15 cellular contexts compared by ENCODE assay signal in genomic region chr21:20698585-20698984, GRCh38.
A peak's percentile ranks its signal among the peaks of the same experiment; 100 is the strongest.
DNase-seq lines count a peak whose midpoint lies in the region; ATAC-seq, FAIRE-seq and TF ChIP-seq lines count a peak whose summit lies in the region.
"Had no signal": no experiment of that assay in that cellular context is flagged by ENCODE, and none has a peak within 500 bp of the region (broad histone marks: within the 10 kb centered on the region; RNA-seq: fewer than 3 reads in every experiment).

No MANE protein-coding gene starts in this region.

- no peak overlapping the region for H3K56ac ChIP-seq in H9 (ENCODE audit: insufficient read length, low read depth, low read length)
- no peak overlapping the region for H3K56ac ChIP-seq in H1 (replicated peaks; ENCODE audit: insufficient read length, low read depth, low read length)

- H3K36me3 ChIP-seq in H1 (ENCODE audit: control insufficient read depth in 2 of 4, insufficient read depth in 4 of 4, low read length in 3 of 4) (no peaks in the 10 kb centered on the region), neuronal stem cell (replicated peaks in 1 of 2; ENCODE audit: control insufficient read depth in 2 of 2, insufficient read depth in 2 of 2, low read length in 2 of 2) (no peaks in the 10 kb centered on the region)
- H3K36me3 ChIP-seq: HAP-1 had no signal

- H3K36me3 Mint-ChIP-seq in H9 (ENCODE audit: insufficient read depth in 1 of 3, low read depth in 3 of 3): peaks cover 1 to 9% (median 6%) of the 10 kb centered on the region in 3 experiments; a peak in 4 of 7 replicates
- H3K36me3 Mint-ChIP-seq: CD4-positive, CD25-positive, alpha-beta regulatory T cell; CD8-positive, alpha-beta memory T cell had no signal

- H3K79me1 ChIP-seq in H9 (ENCODE audit: insufficient read depth, low read depth, low read length, poor library complexity, severe bottlenecking) (no peaks in the 10 kb centered on the region), H1 (ENCODE audit: low read depth, low read length) (no peaks in the 10 kb centered on the region), neuronal stem cell (ENCODE audit: low read depth, low read length) (no peaks in the 10 kb centered on the region)

- peaks cover 18% of the 10 kb centered on the region in 2 experiments for H3K4me1 Mint-ChIP-seq in H9
- H3K4me1 Mint-ChIP-seq: CD8-positive, alpha-beta memory T cell had no signal

- peaks cover 0 to 3% of the 10 kb centered on the region in 2 experiments; a peak in 2 of 5 replicates for H3K9me3 Mint-ChIP-seq in H9

- H2BK20ac ChIP-seq in H9 (ENCODE audit: low read depth, low read length, poor library complexity, severe bottlenecking): no peak overlapping the region
- H2BK20ac ChIP-seq in H1 (ENCODE audit: low read length): peak overlapping the region; percentile 72; the same call in 1 of the 2 replicates

- peak; percentile 47 for DNase-seq in H9
- DNase-seq in H1 (ENCODE audit: low read depth in 1 of 2, low spot score in 2 of 2): no peak
- no peak for DNase-seq in neuronal stem cell (ENCODE audit: low spot score)
- no peak for DNase-seq in activated T-cell treated with anti-CD3 and anti-CD28 coated beads, Interleukin-2, amount 50 U/mL, for 1 hour
- DNase-seq: C1 segment of cervical spinal cord; Calu3; CD4-positive, CD25-positive, alpha-beta regulatory T cell; CD8-positive, alpha-beta memory T cell; DND-41; GDM1; HFFc6 had no signal

- no peak overlapping the region for H2BK15ac ChIP-seq in H9 (ENCODE audit: low read depth, low read length)
- H2BK15ac ChIP-seq in H1 (ENCODE audit: low read length): no peak overlapping the region
- no peak overlapping the region for H2BK15ac ChIP-seq in neuronal stem cell (ENCODE audit: low read length)

- TF ChIP-seq CTCF in H9 (conservative IDR thresholded peaks at IDR 0.05): no peak
- no peak for TF ChIP-seq CTCF in H1 (IDR thresholded peaks at IDR 0.05; ENCODE audit: control extremely low read depth in 1 of 3, insufficient read depth in 1 of 3, low read depth in 1 of 3, low read length in 3 of 3)

- H2BK120ac ChIP-seq in H9 (ENCODE audit: low read depth, low read length, poor library complexity, severe bottlenecking): no peak overlapping the region
- no peak overlapping the region for H2BK120ac ChIP-seq in H1 (replicated peaks; ENCODE audit: low read depth, low read length)
- H2BK120ac ChIP-seq in neuronal stem cell (ENCODE audit: low read depth, low read length): no peak overlapping the region

- H3K4ac ChIP-seq in H9 (ENCODE audit: low read depth, low read length) (no peak overlapping the region), H1 (replicated peaks; ENCODE audit: insufficient read length, low read depth, low read length) (no peak overlapping the region), neuronal stem cell (ENCODE audit: low read length) (no peak overlapping the region)

- H4K8ac ChIP-seq in H9 (replicated peaks; ENCODE audit: insufficient read length, low read depth, low read length) (no peak overlapping the region), H1 (ENCODE audit: extremely low read depth, insufficient read depth, low read length) (no peak overlapping the region), neuronal stem cell (ENCODE audit: low read depth, low read length) (no peak overlapping the region)

- TF ChIP-seq RAD21 in H1 (IDR thresholded peaks at IDR 0.05 in 1 of 2, conservative IDR thresholded peaks at IDR 0.05 in 1 of 2; ENCODE audit: low read depth in 2 of 2, low read length in 2 of 2): no peak

- H2BK12ac ChIP-seq in H9 (ENCODE audit: insufficient read length, low read depth, low read length): no peak overlapping the region
- H2BK12ac ChIP-seq in H1 (ENCODE audit: low read depth, low read length): no peak overlapping the region
- no peak overlapping the region for H2BK12ac ChIP-seq in neuronal stem cell (ENCODE audit: low read length)

- no CpG with 5 or more reads among the region's 1 CpG for WGBS in H9 (ENCODE audit: extremely low coverage, insufficient read length, low lambda C conversion rate)
- WGBS in H1 (ENCODE audit: extremely low coverage in 1 of 2, insufficient coverage in 1 of 2, insufficient read length in 1 of 2, insufficient replicate concordance in 2 of 2, low coverage in 1 of 2, low lambda C conversion rate in 2 of 2, missing lambda C conversion rate in 1 of 2), 2 experiments: 89% methylated on average over 1 of the region's 1 CpG; no CpG with 5 or more reads in 1 of the 2 experiments
- no CpG with 5 or more reads among the region's 1 CpG for WGBS in neuronal stem cell (ENCODE audit: extremely low coverage in 2 of 2, insufficient read length in 2 of 2, insufficient replicate concordance in 1 of 2), 2 donors

- H3K4me2 ChIP-seq in H9 (ENCODE audit: insufficient read depth, insufficient read length, low read length) (no peak overlapping the region), H1 (ENCODE audit: insufficient read depth in 1 of 2, low read depth in 2 of 2, low read length in 2 of 2) (0 out of 4 replicates have a peak overlapping the region, but pooled peaks of 1 of the 2 experiments have one; percentile 14), neuronal stem cell (ENCODE audit: insufficient read depth, low read length, poor library complexity, severe bottlenecking) (no peak overlapping the region)

- ATAC-seq in HG02571 (IDR thresholded peaks at IDR 0.05; ENCODE audit: unreplicated experiment) (no peak), GM18868 (IDR thresholded peaks at IDR 0.05; ENCODE audit: unreplicated experiment) (no peak)
- ATAC-seq: GM12878 had no signal

- H3K9ac ChIP-seq in H9 (ENCODE audit: extremely low read depth, insufficient read length, low read length) (no peak overlapping the region), H1 (replicated peaks in 1 of 4; ENCODE audit: extremely low read depth in 1 of 4, low read depth in 3 of 4, low read length in 3 of 4) (no peak overlapping the region), neuronal stem cell (ENCODE audit: low read depth, low read length, poor library complexity) (peak overlapping the region; percentile 12)

- H4K20me1 ChIP-seq in H9 (ENCODE audit: control insufficient read depth, insufficient read depth, insufficient read length): no peaks in the 10 kb centered on the region
- no peaks in the 10 kb centered on the region for H4K20me1 ChIP-seq in H1 (replicated peaks in 1 of 2; ENCODE audit: control insufficient read depth in 1 of 2, insufficient read depth in 2 of 2, low read length in 2 of 2)

- H3K4me3 ChIP-seq in H1 (ENCODE audit: extremely low read depth in 1 of 4, insufficient read depth in 2 of 4, low read depth in 3 of 4, low read length in 4 of 4) (no peak overlapping the region), neuronal stem cell (ENCODE audit: low read length in 2 of 2) (no peak overlapping the region)
- H3K4me3 ChIP-seq: GM12878, HAP-1 had no signal

- no peak for TF ChIP-seq POLR2A in H1 (IDR thresholded peaks at IDR 0.05; ENCODE audit: control extremely low read depth in 1 of 2, low read depth in 2 of 2, low read length in 2 of 2)

- H3K27ac ChIP-seq in H9 (ENCODE audit: insufficient read length, low read depth, low read length) (no peak overlapping the region), H1 (ENCODE audit: low read depth, low read length) (no peak overlapping the region), neuronal stem cell (replicated peaks; ENCODE audit: low read length) (no peak overlapping the region)

- H3K4me3 Mint-ChIP-seq in H9: no peak overlapping the region
- H3K4me3 Mint-ChIP-seq: CD4-positive, CD25-positive, alpha-beta regulatory T cell; CD8-positive, alpha-beta memory T cell; HFFc6 had no signal

- H3K9me3 ChIP-seq in H9 (ENCODE audit: control insufficient read depth, low read depth, low read length) (no peaks in the 10 kb centered on the region), H1 (ENCODE audit: insufficient read depth in 2 of 2, low read depth in 1 of 2, low read length in 1 of 2) (no peaks in the 10 kb centered on the region), neuronal stem cell (replicated peaks in 1 of 2; ENCODE audit: control insufficient read depth in 2 of 2, insufficient read depth in 1 of 2, low read depth in 1 of 2, low read length in 2 of 2) (no peaks in the 10 kb centered on the region)
- H3K9me3 ChIP-seq: HAP-1 had no signal

- H3T11ph ChIP-seq in H9 (ENCODE audit: low read length): no peak overlapping the region

- 0 out of 2 replicates have a peak, but pooled peaks cover 3% of the 10 kb centered on the region for H3K27me3 Mint-ChIP-seq in H9 (ENCODE audit: low read depth)
- H3K27me3 Mint-ChIP-seq: CD4-positive, CD25-positive, alpha-beta regulatory T cell; CD8-positive, alpha-beta memory T cell had no signal

- CTCF ChIA-PET in H1 (lab: Charles Lee; ENCODE audit: partially characterized antibody): interaction anchor here (0.7 kb wide), 1 partner anchor 420 kb away, joined by 3 read pairs; no protein-coding TSS in a partner anchor

- H3K23ac ChIP-seq in H9 (ENCODE audit: insufficient read length, low read depth, low read length) (no peak overlapping the region), H1 (ENCODE audit: insufficient read length) (no peak overlapping the region), neuronal stem cell (ENCODE audit: low read depth, low read length, poor library complexity) (no peak overlapping the region)

- no peaks in the 10 kb centered on the region for H3K79me2 ChIP-seq in H9 (ENCODE audit: insufficient read depth, low read length)
- no peaks in the 10 kb centered on the region for H3K79me2 ChIP-seq in H1 (ENCODE audit: control insufficient read depth in 1 of 2, insufficient read depth in 2 of 2, low read length in 2 of 2)

- H4K91ac ChIP-seq in H9 (ENCODE audit: insufficient read length, low read depth, low read length) (no peak overlapping the region), H1 (replicated peaks; ENCODE audit: insufficient read length, low read length) (no peak overlapping the region), neuronal stem cell (ENCODE audit: low read depth, low read length, poor library complexity) (no peak overlapping the region)

- H3K14ac ChIP-seq in H9 (ENCODE audit: insufficient read depth, low read length) (no peak overlapping the region), H1 (ENCODE audit: insufficient read length) (no peak overlapping the region), neuronal stem cell (ENCODE audit: low read length) (no peak overlapping the region)

- no peaks in the 10 kb centered on the region for H3K27me3 ChIP-seq in H9 (ENCODE audit: insufficient read depth, low read length)
- H3K27me3 ChIP-seq in H1 (replicated peaks in 1 of 4; ENCODE audit: control insufficient read depth in 3 of 4, extremely low read depth in 1 of 4, insufficient read depth in 3 of 4, low read length in 3 of 4): no peaks in the 10 kb centered on the region
- no peaks in the 10 kb centered on the region for H3K27me3 ChIP-seq in neuronal stem cell (ENCODE audit: control insufficient read depth in 3 of 3, insufficient read depth in 3 of 3, low read depth in 1 of 3, low read length in 3 of 3)

- no peak overlapping the region for H2BK5ac ChIP-seq in H9 (ENCODE audit: insufficient read length, low read length)
- peak overlapping the region; percentile 20; the same call in 1 of the 2 replicates for H2BK5ac ChIP-seq in H1 (ENCODE audit: low read depth, low read length)
- H2BK5ac ChIP-seq in neuronal stem cell (ENCODE audit: low read length): no peak overlapping the region

- TF ChIP-seq EP300 in H1 (IDR thresholded peaks at IDR 0.05; ENCODE audit: borderline replicate concordance in 1 of 2, low read depth in 2 of 2, low read length in 2 of 2): no peak

- FAIRE-seq in H1 (lab: Jason Lieb, UNC): no peak
- FAIRE-seq: GM12878 had no signal

- no peak overlapping the region for H4K5ac ChIP-seq in H9 (ENCODE audit: insufficient read length, low read depth, low read length)
- no peak overlapping the region for H4K5ac ChIP-seq in H1 (ENCODE audit: insufficient read length, low read depth, low read length)

- peak overlapping the region; percentile 57 for H2AFZ ChIP-seq in H9 (ENCODE audit: low read length)
- no peak overlapping the region for H2AFZ ChIP-seq in H1 (ENCODE audit: low read length)
- H2AFZ ChIP-seq in neuronal stem cell (ENCODE audit: low read length): peak overlapping the region; percentile 7

- H2AK5ac ChIP-seq in H9 (ENCODE audit: insufficient read length, low read length) (no peak overlapping the region), H1 (ENCODE audit: low read depth, low read length) (no peak overlapping the region), neuronal stem cell (ENCODE audit: low read depth, low read length) (peak overlapping the region; percentile 35)

- POLR2A ChIA-PET in H1 (lab: Charles Lee; ENCODE audit: partially characterized antibody): interaction anchor here (1.0 kb wide), 1 partner anchor 36 kb away, joined by 3 read pairs; no protein-coding TSS in a partner anchor

- no peak overlapping the region for H3K27ac Mint-ChIP-seq in H9
- H3K27ac Mint-ChIP-seq: CD4-positive, CD25-positive, alpha-beta regulatory T cell; CD8-positive, alpha-beta memory T cell; HFFc6 had no signal

- H3K4me1 ChIP-seq in H9 (ENCODE audit: insufficient read depth, low read length) (no peaks in the 10 kb centered on the region; the same call in 1 of the 2 replicates), H1 (replicated peaks in 1 of 4; ENCODE audit: control insufficient read depth in 3 of 4, insufficient read depth in 4 of 4, low read length in 3 of 4) (peaks cover 0 to 3% (median 0%) of the 10 kb centered on the region in 4 experiments; a peak in 1 of 7 replicates), neuronal stem cell (ENCODE audit: control insufficient read depth in 2 of 2, insufficient read depth in 1 of 2, low read depth in 1 of 2, low read length in 2 of 2) (peaks cover 0 to 3% of the 10 kb centered on the region in 2 donors)
- H3K4me1 ChIP-seq: HAP-1 had no signal

- H3K18ac ChIP-seq in H9 (ENCODE audit: insufficient read length, low read depth, low read length): no peak overlapping the region
- peak overlapping the region; percentile 83 for H3K18ac ChIP-seq in H1 (ENCODE audit: extremely low read depth, low read length)
- H3K18ac ChIP-seq in neuronal stem cell (ENCODE audit: low read length): no peak overlapping the region

- no peaks in the 10 kb centered on the region for H3K23me2 ChIP-seq in H9 (ENCODE audit: insufficient read length, low read depth, low read length, poor library complexity, severe bottlenecking)
- 0 out of 2 replicates have a peak, but pooled peaks cover 1% of the 10 kb centered on the region for H3K23me2 ChIP-seq in H1 (ENCODE audit: low read depth, low read length)
